In genomic region chr2:129008881-129009554, GRCh38 we compare ENCODE assay signal across 16 cellular contexts.
"Had no signal": no experiment of that assay in that cellular context is flagged by ENCODE, and none has a peak within 500 bp of the region (broad histone marks: within the 10 kb centered on the region; RNA-seq: fewer than 3 reads in every experiment).

No MANE protein-coding gene starts in this region.

- H3K27ac ChIP-seq: neutrophil, spleen, stomach had no signal

- H3K9me3 ChIP-seq: neutrophil, spleen, stomach had no signal

- H3K4me1 ChIP-seq: spleen, stomach had no signal

- H3K36me3 ChIP-seq: neutrophil, spleen, stomach had no signal

- DNase-seq: effector memory CD4-positive, alpha-beta T cell; foreskin melanocyte; immature natural killer cell; left ventricle myocardium superior; mesendoderm; naive thymus-derived CD4-positive, alpha-beta T cell; spleen; stimulated activated CD4-positive, alpha-beta T cell treated with anti-CD3 and anti-CD28 coated beads, Interleukin-15, amount 100 ng/mL, for 24 hours; stimulated activated CD4-positive, alpha-beta T cell treated with anti-CD3 and anti-CD28 coated beads, Interleukin-1b, Interleukin-23, amount 100 ng/mL, for 48 hours; stimulated activated CD4-positive, alpha-beta T cell treated with anti-CD3 and anti-CD28 coated beads, Interleukin-4, amount 100 ng/mL, for 4 hours; stimulated activated naive CD4-positive, alpha-beta T cell; stomach; trophoblast cell had no signal

- ATAC-seq: left ventricle myocardium superior; naive thymus-derived CD4-positive, alpha-beta T cell; sciatic nerve had no signal

- H3K27me3 ChIP-seq: neutrophil, spleen, stomach had no signal

- H3K4me3 ChIP-seq: lung, spleen, stomach had no signal
